In genomic region chr20:49560646-49561045, GRCh38 we compare ENCODE assay signal across 1 cellular context.
TF ChIP-seq lines count a peak whose summit lies in the region.

No MANE protein-coding gene starts in this region.

TF ChIP-seq in IMR-90, 13 proteins besides CTCF, POLR2A, EP300 and RAD21:
- TF ChIP-seq CHD1 (IDR thresholded peaks at IDR 0.05; ENCODE audit: low read depth, low read length) (no peak), SMC3 (IDR thresholded peaks at IDR 0.05; ENCODE audit: low read depth, low read length) (no peak), CEBPB (IDR thresholded peaks at IDR 0.05; ENCODE audit: low read depth, low read length) (no peak), ELK1 (IDR thresholded peaks at IDR 0.05; ENCODE audit: borderline replicate concordance, low read depth, low read length) (no peak)
